27 cellular contexts compared by ENCODE assay signal in the genomic region with DNA sequence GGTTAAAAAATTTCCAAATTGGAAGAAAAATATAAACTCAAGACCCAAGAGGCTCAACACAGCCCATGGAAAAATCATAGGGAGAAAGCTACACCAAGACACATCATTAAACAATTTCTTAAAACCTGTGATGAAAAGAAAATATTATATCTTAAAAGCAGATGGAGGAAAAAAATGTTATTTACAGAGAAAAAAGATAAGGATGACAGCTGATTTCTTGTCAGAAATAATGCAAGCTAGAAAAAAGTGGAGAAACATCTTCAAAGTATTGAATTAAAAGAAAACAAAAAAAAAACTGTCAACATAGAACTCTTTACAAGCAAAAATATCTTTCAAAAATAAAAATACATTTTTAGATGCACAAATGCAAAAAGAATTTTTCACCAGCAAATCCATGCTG.
"Had no signal": no experiment of that assay in that cellular context is flagged by ENCODE, and none has a peak within 500 bp of the region (broad histone marks: within the 10 kb centered on the region; RNA-seq: fewer than 3 reads in every experiment).

No MANE protein-coding gene starts in this region.

- H3K4me1 Mint-ChIP-seq: naive thymus-derived CD4-positive, alpha-beta T cell; stimulated activated memory B cell treated with anti-CD40 and anti-IgM and Interleukin-4, amounts not matched to agents 10 μg/mL and 1 μg/mL and 100 μg/mL, for 72 hours; stimulated activated naive CD8-positive, alpha-beta T cell treated with anti-CD3 and anti-CD28 coated beads, Interleukin-15, amount 100 ng/mL, for 72 hours had no signal

- H3K27ac ChIP-seq: left ventricle myocardium inferior, ovary, skin epidermis, tibial nerve, uterus had no signal

- H3K27ac Mint-ChIP-seq: immature natural killer cell; naive thymus-derived CD4-positive, alpha-beta T cell; natural killer cell treated with Interleukin-12 subunit alpha and Interleukin-12 subunit beta and Interleukin-15 and Interleukin-18, amount 100 ng/mL, for 72 hours; progenitor cell of endocrine pancreas; stimulated activated memory B cell treated with anti-CD40 and anti-IgM and Interleukin-4, amounts not matched to agents 10 μg/mL and 1 μg/mL and 100 μg/mL, for 72 hours; stimulated activated naive CD8-positive, alpha-beta T cell treated with anti-CD3 and anti-CD28 coated beads, Interleukin-15, amount 100 ng/mL, for 72 hours; type B pancreatic cell had no signal

- H3K27me3 Mint-ChIP-seq: naive thymus-derived CD4-positive, alpha-beta T cell; natural killer cell treated with Interleukin-12 subunit alpha and Interleukin-12 subunit beta and Interleukin-15 and Interleukin-18, amount 100 ng/mL, for 72 hours; progenitor cell of endocrine pancreas; stimulated activated memory B cell treated with anti-CD40 and anti-IgM and Interleukin-4, amounts not matched to agents 10 μg/mL and 1 μg/mL and 100 μg/mL, for 72 hours; stimulated activated naive CD8-positive, alpha-beta T cell treated with anti-CD3 and anti-CD28 coated beads, Interleukin-15, amount 100 ng/mL, for 72 hours; type B pancreatic cell had no signal

- H3K9me3 ChIP-seq: ovary, uterus had no signal

- ATAC-seq: mucosa of descending colon; naive thymus-derived CD4-positive, alpha-beta T cell; natural killer cell treated with Interleukin-12 subunit alpha and Interleukin-12 subunit beta and Interleukin-15 and Interleukin-18, amount 100 ng/mL, for 72 hours; right cardiac atrium; sciatic nerve; stimulated activated memory B cell treated with anti-CD40 and anti-IgM and Interleukin-4, amounts not matched to agents 10 μg/mL and 1 μg/mL and 100 μg/mL, for 72 hours; stimulated activated naive CD8-positive, alpha-beta T cell treated with anti-CD3 and anti-CD28 coated beads, Interleukin-15, amount 100 ng/mL, for 72 hours had no signal

- H3K4me3 Mint-ChIP-seq: immature natural killer cell; naive thymus-derived CD4-positive, alpha-beta T cell; natural killer cell treated with Interleukin-12 subunit alpha and Interleukin-12 subunit beta and Interleukin-15 and Interleukin-18, amount 100 ng/mL, for 72 hours; stimulated activated memory B cell treated with anti-CD40 and anti-IgM and Interleukin-4, amounts not matched to agents 10 μg/mL and 1 μg/mL and 100 μg/mL, for 72 hours; stimulated activated naive CD8-positive, alpha-beta T cell treated with anti-CD3 and anti-CD28 coated beads, Interleukin-15, amount 100 ng/mL, for 72 hours; type B pancreatic cell had no signal

- H3K4me1 ChIP-seq: left ventricle myocardium inferior, tibial nerve, uterus had no signal

- DNase-seq: hypothalamus; immature natural killer cell; islet precursor cell; left ventricle myocardium inferior; midbrain; mucosa of descending colon; naive thymus-derived CD4-positive, alpha-beta T cell; ovary; retina; right cardiac atrium; stimulated activated CD4-positive, alpha-beta T cell treated with anti-CD3 and anti-CD28 coated beads, Interleukin-12 subunit alpha, Interleukin-12 subunit beta, amount 100 ng/mL, for 4 hours; stimulated activated CD4-positive, alpha-beta T cell treated with anti-CD3 and anti-CD28 coated beads, Interleukin-15, amount 100 ng/mL, for 24 hours; stimulated activated CD4-positive, alpha-beta T cell treated with anti-CD3 and anti-CD28 coated beads, Interleukin-2, amount 100 ng/mL, for 24 hours; stimulated activated CD4-positive, alpha-beta T cell treated with anti-CD3 and anti-CD28 coated beads, Interleukin-4, amount 100 ng/mL, for 4 hours; stimulated activated CD8-positive, alpha-beta memory T cell treated with anti-CD3 and anti-CD28 coated beads, Interleukin-4, amount 100 ng/mL, for 48 hours; stimulated activated naive CD4-positive, alpha-beta T cell treated with Interleukin-2 at 50 U/mL for 16 hours; stimulated activated naive CD8-positive, alpha-beta T cell treated with anti-CD3 and anti-CD28 coated beads, Interleukin-15, amount 100 ng/mL, for 72 hours; substantia nigra; uterus had no signal

- H3K36me3 ChIP-seq: left ventricle myocardium inferior, ovary, tibial nerve, uterus had no signal

- H3K36me3 Mint-ChIP-seq: naive thymus-derived CD4-positive, alpha-beta T cell; natural killer cell treated with Interleukin-12 subunit alpha and Interleukin-12 subunit beta and Interleukin-15 and Interleukin-18, amount 100 ng/mL, for 72 hours; stimulated activated memory B cell treated with anti-CD40 and anti-IgM and Interleukin-4, amounts not matched to agents 10 μg/mL and 1 μg/mL and 100 μg/mL, for 72 hours; type B pancreatic cell had no signal

- H3K4me3 ChIP-seq: left ventricle myocardium inferior, lung, mucosa of descending colon, ovary, skin epidermis, tibial nerve, uterus had no signal
